22 cellular contexts compared by ENCODE assay signal in the genomic region with DNA sequence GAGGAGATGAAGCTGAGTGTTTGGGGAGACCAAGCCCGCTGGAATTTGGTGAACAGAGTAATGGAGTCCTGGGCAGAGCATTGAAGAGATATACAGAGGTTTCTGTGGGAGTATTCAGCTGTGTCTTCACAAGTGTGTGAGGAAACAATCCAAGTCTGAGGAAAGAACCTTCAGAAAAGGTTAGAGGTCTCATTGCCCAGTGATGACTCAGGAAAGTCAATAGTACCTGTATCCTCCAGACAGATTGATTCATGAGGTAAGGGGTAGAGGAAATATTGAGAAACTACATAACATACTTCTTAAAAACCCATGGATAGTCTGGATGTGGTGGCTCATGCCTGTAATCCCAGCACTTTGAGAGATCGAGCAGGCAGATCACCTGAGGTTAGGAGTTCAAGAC.
"Had no signal": no experiment of that assay in that cellular context is flagged by ENCODE, and none has a peak within 500 bp of the region (broad histone marks: within the 10 kb centered on the region; RNA-seq: fewer than 3 reads in every experiment).

No MANE protein-coding gene starts in this region.

- ATAC-seq: activated naive CD8-positive, alpha-beta T cell treated with anti-CD3 and anti-CD28 coated beads, Interleukin-2, amount 50 U/mL, for 24 hours; lower lobe of right lung; stimulated activated memory B cell treated with anti-CD40 and anti-IgM and Interleukin-4, amounts not matched to agents 10 μg/mL and 1 μg/mL and 100 μg/mL, for 72 hours; upper lobe of right lung had no signal

- H3K4me1 ChIP-seq: colonic mucosa, esophagus squamous epithelium, lower lobe of right lung, spleen, testis, upper lobe of right lung had no signal

- H3K4me3 ChIP-seq: colonic mucosa, esophagus squamous epithelium, lower lobe of right lung, spleen, testis, upper lobe of right lung had no signal

- H3K27me3 Mint-ChIP-seq: activated naive CD4-positive, alpha-beta T cell treated with anti-CD3 and anti-CD28 coated beads, Interleukin-2, amount 10 ng/mL, durations not matched to agents 7 days and 5 days; activated naive CD8-positive, alpha-beta T cell treated with anti-CD3 and anti-CD28 coated beads, Interleukin-2, amount 50 U/mL, for 24 hours; brain; central memory CD8-positive, alpha-beta T cell; stimulated activated memory B cell treated with anti-CD40 and anti-IgM and Interleukin-4, amounts not matched to agents 10 μg/mL and 1 μg/mL and 100 μg/mL, for 72 hours had no signal

- H3K27ac ChIP-seq: colonic mucosa, esophagus squamous epithelium, lower lobe of right lung, spleen, testis, upper lobe of right lung, WERI-Rb-1 had no signal

- DNase-seq: activated CD4-positive, alpha-beta T cell treated with anti-CD3 and anti-CD28 coated beads for 1 hour; activated CD8-positive, alpha-beta memory T cell treated with anti-CD3 and anti-CD28 coated beads for 24 hours; activated CD8-positive, alpha-beta memory T cell treated with anti-CD3 and anti-CD28 coated beads, Interleukin-2, amount 50 U/mL, for 48 hours; activated effector memory CD4-positive, alpha-beta T cell treated with Interleukin-2 at 50 U/mL for 16 hours; activated naive CD4-positive, alpha-beta T cell treated with anti-CD3 and anti-CD28 coated beads, Interleukin-2, amount 10 ng/mL, durations not matched to agents 7 days and 5 days; activated naive CD8-positive, alpha-beta T cell treated with anti-CD3 and anti-CD28 coated beads, Interleukin-2, amount 50 U/mL, for 24 hours; activated T-cell treated with anti-CD3 and anti-CD28 coated beads, Interleukin-2, amount 50 U/mL, for 48 hours; anterior cingulate cortex; colonic mucosa; endodermal cell; esophagus squamous epithelium; lower lobe of right lung; midbrain; spleen; stimulated activated CD4-positive, alpha-beta T cell treated with anti-CD3 and anti-CD28 coated beads, Interleukin-4, amount 100 ng/mL, for 4 hours; testis; upper lobe of right lung; WERI-Rb-1 had no signal

- H3K4me3 Mint-ChIP-seq: activated naive CD4-positive, alpha-beta T cell treated with anti-CD3 and anti-CD28 coated beads, Interleukin-2, amount 10 ng/mL, durations not matched to agents 7 days and 5 days; activated naive CD8-positive, alpha-beta T cell treated with anti-CD3 and anti-CD28 coated beads, Interleukin-2, amount 50 U/mL, for 24 hours; brain; central memory CD8-positive, alpha-beta T cell; endodermal cell; nephron; stimulated activated memory B cell treated with anti-CD40 and anti-IgM and Interleukin-4, amounts not matched to agents 10 μg/mL and 1 μg/mL and 100 μg/mL, for 72 hours had no signal

- H3K4me1 Mint-ChIP-seq: activated naive CD4-positive, alpha-beta T cell treated with anti-CD3 and anti-CD28 coated beads, Interleukin-2, amount 10 ng/mL, durations not matched to agents 7 days and 5 days; activated naive CD8-positive, alpha-beta T cell treated with anti-CD3 and anti-CD28 coated beads, Interleukin-2, amount 50 U/mL, for 24 hours; brain; central memory CD8-positive, alpha-beta T cell; endodermal cell; nephron; stimulated activated memory B cell treated with anti-CD40 and anti-IgM and Interleukin-4, amounts not matched to agents 10 μg/mL and 1 μg/mL and 100 μg/mL, for 72 hours had no signal

- H3K9me3 ChIP-seq: colonic mucosa, lower lobe of right lung, spleen, testis, upper lobe of right lung had no signal

- H3K36me3 Mint-ChIP-seq: activated naive CD4-positive, alpha-beta T cell treated with anti-CD3 and anti-CD28 coated beads, Interleukin-2, amount 10 ng/mL, durations not matched to agents 7 days and 5 days; brain; stimulated activated memory B cell treated with anti-CD40 and anti-IgM and Interleukin-4, amounts not matched to agents 10 μg/mL and 1 μg/mL and 100 μg/mL, for 72 hours had no signal

- H3K9me3 Mint-ChIP-seq: activated naive CD4-positive, alpha-beta T cell treated with anti-CD3 and anti-CD28 coated beads, Interleukin-2, amount 10 ng/mL, durations not matched to agents 7 days and 5 days; brain; endodermal cell; nephron; stimulated activated memory B cell treated with anti-CD40 and anti-IgM and Interleukin-4, amounts not matched to agents 10 μg/mL and 1 μg/mL and 100 μg/mL, for 72 hours had no signal

- H3K36me3 ChIP-seq: colonic mucosa, esophagus squamous epithelium, lower lobe of right lung, spleen, upper lobe of right lung, WERI-Rb-1 had no signal

- H3K27me3 ChIP-seq: colonic mucosa, esophagus squamous epithelium, spleen, testis, upper lobe of right lung had no signal

- H3K27ac Mint-ChIP-seq: activated naive CD4-positive, alpha-beta T cell treated with anti-CD3 and anti-CD28 coated beads, Interleukin-2, amount 10 ng/mL, durations not matched to agents 7 days and 5 days; activated naive CD8-positive, alpha-beta T cell treated with anti-CD3 and anti-CD28 coated beads, Interleukin-2, amount 50 U/mL, for 24 hours; brain; endodermal cell; nephron; stimulated activated memory B cell treated with anti-CD40 and anti-IgM and Interleukin-4, amounts not matched to agents 10 μg/mL and 1 μg/mL and 100 μg/mL, for 72 hours had no signal
